Comparison of ENCODE assay signal across 2 cellular contexts in the genomic region with DNA sequence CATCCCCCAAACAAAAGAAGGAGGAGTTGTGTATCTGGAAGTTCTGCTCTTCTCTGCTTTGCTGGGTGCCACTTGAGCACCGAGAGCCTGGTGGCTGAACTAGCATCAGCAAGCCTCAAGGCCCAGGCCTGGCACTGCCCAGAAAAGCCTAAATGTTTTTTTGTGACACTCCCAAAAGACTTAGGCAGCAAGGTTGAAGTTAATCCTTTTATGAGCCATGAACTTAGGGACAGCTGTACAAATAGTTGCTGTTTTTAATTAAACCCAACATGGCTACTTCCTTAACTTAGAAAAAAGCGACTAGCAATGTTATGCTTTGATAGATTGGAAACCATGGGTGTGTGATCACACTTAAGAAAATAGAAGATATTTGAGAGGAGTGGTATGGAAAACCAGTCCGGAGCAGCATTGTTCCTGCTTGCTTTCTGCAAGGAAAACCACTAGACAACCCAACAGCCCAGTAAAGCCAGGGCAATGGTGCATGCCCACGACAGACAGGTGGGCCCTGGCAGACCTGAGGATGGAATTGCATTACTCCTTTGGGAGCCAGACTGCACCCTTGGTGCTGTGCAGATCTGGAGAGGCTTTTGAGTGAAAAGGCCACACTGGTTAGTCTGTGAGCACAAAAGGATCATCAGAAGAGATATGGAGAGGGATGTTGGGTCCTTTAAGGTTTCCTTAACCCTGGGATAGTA.
TF ChIP-seq lines count a peak whose summit lies in the region.

No MANE protein-coding gene starts in this region.

TF ChIP-seq in H1, 55 proteins besides CTCF, POLR2A, EP300 and RAD21:
- no peak for TF ChIP-seq SIX5 (IDR thresholded peaks at IDR 0.05; ENCODE audit: low read depth, low read length)
- TF ChIP-seq ZNF274 (IDR thresholded peaks at IDR 0.05; ENCODE audit: borderline replicate concordance, extremely low read depth, low read length), result no peak
- TF ChIP-seq BRCA1 (IDR thresholded peaks at IDR 0.05; ENCODE audit: low read depth, low read length), result no peak
- no peak for TF ChIP-seq SAP30 (IDR thresholded peaks at IDR 0.05; ENCODE audit: insufficient read depth, insufficient replicate concordance, low read length)
- TF ChIP-seq CHD1 (IDR thresholded peaks at IDR 0.05; ENCODE audit: low read depth, low read length), result no peak
- TF ChIP-seq MAFK (IDR thresholded peaks at IDR 0.05; ENCODE audit: low read depth, low read length), result no peak
- TF ChIP-seq ASH2L (IDR thresholded peaks at IDR 0.05; ENCODE audit: low read length), result no peak
- no peak for TF ChIP-seq CBX8 (IDR thresholded peaks at IDR 0.05; ENCODE audit: borderline replicate concordance, low read depth, low read length)
- TF ChIP-seq RBBP5 (IDR thresholded peaks at IDR 0.05; ENCODE audit: borderline replicate concordance, low read depth, low read length), result no peak
- TF ChIP-seq POLR2AphosphoS5 (IDR thresholded peaks at IDR 0.05; ENCODE audit: low read depth, low read length), result no peak
- no peak for TF ChIP-seq PHF8 (conservative IDR thresholded peaks at IDR 0.05; ENCODE audit: low read depth, low read length)
- no peak for TF ChIP-seq SIRT6 (IDR thresholded peaks at IDR 0.05; ENCODE audit: low read length)
- no peak for TF ChIP-seq FOSL1 (IDR thresholded peaks at IDR 0.05; ENCODE audit: insufficient read depth, low read depth, low read length)
- no peak for TF ChIP-seq KDM5A (IDR thresholded peaks at IDR 0.05; ENCODE audit: low read length)
- no peak for TF ChIP-seq BACH1 (IDR thresholded peaks at IDR 0.05; ENCODE audit: low read length)
- no peak for TF ChIP-seq TBP (IDR thresholded peaks at IDR 0.05; ENCODE audit: low read depth, low read length)

TF ChIP-seq in HEK293T, 16 proteins besides CTCF, POLR2A, EP300 and RAD21:
- no peak for TF ChIP-seq BHLHE40 (IDR thresholded peaks at IDR 0.05; ENCODE audit: borderline replicate concordance)
- no peak for TF ChIP-seq SP1 (IDR thresholded peaks at IDR 0.05)
- no peak for TF ChIP-seq ELF4 (IDR thresholded peaks at IDR 0.05)
- no peak for TF ChIP-seq CTBP1 (IDR thresholded peaks at IDR 0.05; ENCODE audit: borderline replicate concordance)
